ENCODE assay signal across 10 cellular contexts in the genomic region with DNA sequence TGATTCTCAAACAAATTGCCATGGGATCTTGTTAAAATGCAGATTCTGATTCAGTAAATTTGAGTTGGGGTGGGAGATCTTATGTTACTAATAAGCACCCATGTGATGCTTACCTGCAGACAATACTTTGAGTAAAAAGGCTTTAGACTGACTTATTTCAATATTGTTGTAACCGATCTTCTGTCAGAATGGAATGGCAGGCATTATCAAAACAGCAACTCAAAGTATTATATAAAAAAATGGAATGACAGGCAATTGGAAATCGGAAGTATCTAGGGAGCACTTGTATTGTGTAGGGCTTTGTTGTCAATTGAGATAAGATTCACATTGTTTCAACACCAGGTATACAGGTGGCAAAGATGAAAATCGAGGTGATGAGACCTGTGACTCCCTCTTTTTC.
"Had no signal": no experiment of that assay in that cellular context is flagged by ENCODE, and none has a peak within 500 bp of the region (broad histone marks: within the 10 kb centered on the region; RNA-seq: fewer than 3 reads in every experiment).

No MANE protein-coding gene starts in this region.

- H2AFZ ChIP-seq: GM23248, GM23338 had no signal

- H3K4me3 ChIP-seq: GM23248, GM23338, HAP-1 had no signal

- H3K9me3 ChIP-seq: HAP-1 had no signal

- H3K4me1 ChIP-seq: HAP-1 had no signal

- H3K4me3 Mint-ChIP-seq: GM23338, H9, HFFc6 had no signal

- DNase-seq: GM23248, GOT3, H7, H9, HCEC 1CT, HFFc6 had no signal

- H3K9ac ChIP-seq: GM23248 had no signal

- FAIRE-seq: H1, H54 had no signal

- H3K36me3 ChIP-seq: HAP-1 had no signal

- H3K27ac Mint-ChIP-seq: GM23338, H9, HFFc6 had no signal

- H3K4me2 ChIP-seq: GM23338 had no signal

- H3K9me3 Mint-ChIP-seq: GM23338, H9, HFFc6 had no signal

- H3K27ac ChIP-seq: GM23248 had no signal
